ENCODE assay signal across 10 cellular contexts in genomic region chr17:3398310-3398709, GRCh38. TPM values are rescaled to one million over a fixed set of nuclear protein-coding genes. Genes with fewer than 3 reads are reported as not detected.
"Had no signal": no experiment of that assay in that cellular context is flagged by ENCODE, and none has a peak within 500 bp of the region (broad histone marks: within the 10 kb centered on the region; RNA-seq: fewer than 3 reads in every experiment).

A gene with protein sequence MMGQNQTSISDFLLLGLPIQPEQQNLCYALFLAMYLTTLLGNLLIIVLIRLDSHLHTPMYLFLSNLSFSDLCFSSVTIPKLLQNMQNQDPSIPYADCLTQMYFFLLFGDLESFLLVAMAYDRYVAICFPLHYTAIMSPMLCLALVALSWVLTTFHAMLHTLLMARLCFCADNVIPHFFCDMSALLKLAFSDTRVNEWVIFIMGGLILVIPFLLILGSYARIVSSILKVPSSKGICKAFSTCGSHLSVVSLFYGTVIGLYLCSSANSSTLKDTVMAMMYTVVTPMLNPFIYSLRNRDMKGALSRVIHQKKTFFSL (minus strand): TSS chr17:3398410. CDS start chr17:3398410, 0 bp downstream.

- DNase-seq: GOT3, H7, H9, HCEC 1CT, HFFc6 had no signal

- H3K4me3 ChIP-seq: GM23248, GM23338, HAP-1 had no signal

- H3K36me3 ChIP-seq: HAP-1 had no signal

RNA-seq across cellular contexts. Expression of the gene that starts here (rescaled TPM):
- total RNA-seq: GM23248, GM23338, H1, H4, H7, H9, HFFc6 had no signal
